14 cellular contexts compared by ENCODE assay signal in genomic region chr9:34079181-34079580, GRCh38. TPM values are rescaled to one million over a fixed set of nuclear protein-coding genes. Genes with fewer than 3 reads are reported as not detected.
DNase-seq lines count a peak whose midpoint lies in the region; ATAC-seq, FAIRE-seq and TF ChIP-seq lines count a peak whose summit lies in the region.
"Had no signal": no experiment of that assay in that cellular context is flagged by ENCODE, and none has a peak within 500 bp of the region (broad histone marks: within the 10 kb centered on the region; RNA-seq: fewer than 3 reads in every experiment).

No MANE protein-coding gene starts in this region.

- H3K4me3 ChIP-seq in IMR-90 (ENCODE audit: insufficient read depth, low read depth, low read length) (no peak overlapping the region), bronchial epithelial cell (ENCODE audit: low read depth, low read length) (no peak overlapping the region), Karpas-422 (ENCODE audit: low read length) (no peak overlapping the region), transverse colon (no peak overlapping the region), tibial artery (no peak overlapping the region)
- H3K4me3 ChIP-seq: BLaER1 treated with 17β-estradiol and CSF1 and Interleukin-3, amounts not matched to agents 10 nM and 100 nM had no signal

- BruUV-seq in IMR-90 (replicated peaks; lab: Mats Ljungman, UMichigan), result no TSS peak

- no peak overlapping the region for H3K56ac ChIP-seq in IMR-90 (ENCODE audit: extremely low read depth, insufficient read depth, low read length)

- H2AK9ac ChIP-seq in IMR-90 (replicated peaks; ENCODE audit: low read depth, low read length, poor library complexity), result no peak overlapping the region

- H3K27ac ChIP-seq in IMR-90 (ENCODE audit: insufficient read depth, low read length) (no peak overlapping the region), Karpas-422 (ENCODE audit: low read length) (no peak overlapping the region), transverse colon (no peak overlapping the region), tibial artery (no peak overlapping the region)
- H3K27ac ChIP-seq: BLaER1 treated with 17β-estradiol and CSF1 and Interleukin-3, amounts not matched to agents 10 nM and 100 nM had no signal

- no peak overlapping the region for H3K4me2 ChIP-seq in IMR-90 (ENCODE audit: low read depth, low read length)
- H3K4me2 ChIP-seq in Karpas-422 (ENCODE audit: low read depth, low read length, poor library complexity, severe bottlenecking), result no peak overlapping the region
- H3K4me2 ChIP-seq: BLaER1 treated with 17β-estradiol and CSF1 and Interleukin-3, amounts not matched to agents 10 nM and 100 nM had no signal

- no peak for TF ChIP-seq EP300 in transverse colon (IDR thresholded peaks at IDR 0.05; ENCODE audit: low read depth)

- TF ChIP-seq CTCF in IMR-90 (conservative IDR thresholded peaks at IDR 0.05; ENCODE audit: low read depth, low read length) (no peak), bronchial epithelial cell (IDR thresholded peaks at IDR 0.05; ENCODE audit: insufficient read depth, low read length, severe bottlenecking) (no peak), transverse colon (IDR thresholded peaks at IDR 0.05) (no peak), tibial artery (IDR thresholded peaks at IDR 0.05) (no peak)

- POLR2A ChIA-PET in IMR-90 (lab: Charles Lee; ENCODE audit: unreplicated experiment), result no interaction called here

- peak; percentile 30 for ATAC-seq in IMR-90 (ENCODE audit: low read depth)

- TF ChIP-seq POLR2A in IMR-90 (IDR thresholded peaks at IDR 0.05; ENCODE audit: low read depth, low read length) (no peak), transverse colon (IDR thresholded peaks at IDR 0.05) (no peak)

- no peaks in the 10 kb centered on the region for H3K79me2 ChIP-seq in Karpas-422 (ENCODE audit: low read length)

- no peak overlapping the region for H2BK15ac ChIP-seq in IMR-90 (ENCODE audit: low read depth, low read length)

- dilution Hi-C loops in IMR-90 (cut with HindIII; ENCODE audit: low sequenced_read_pairs, unreplicated experiment), result no loop called here

- H2BK5ac ChIP-seq in IMR-90 (ENCODE audit: low read depth, low read length, poor library complexity, severe bottlenecking), result no peak overlapping the region

- no peak overlapping the region for H4K91ac ChIP-seq in IMR-90 (ENCODE audit: insufficient read depth, low read depth, low read length)

- no peak overlapping the region for H3K23ac ChIP-seq in IMR-90 (ENCODE audit: low read depth, low read length)

- H3K9me3 ChIP-seq in IMR-90 (ENCODE audit: control insufficient read depth, insufficient read depth, low read length) (no peaks in the 10 kb centered on the region), Karpas-422 (ENCODE audit: low read length) (no peaks in the 10 kb centered on the region), transverse colon (no peaks in the 10 kb centered on the region), tibial artery (no peaks in the 10 kb centered on the region)
- H3K9me3 ChIP-seq: BLaER1 treated with 17β-estradiol and CSF1 and Interleukin-3, amounts not matched to agents 10 nM and 100 nM had no signal

- H3K4me1 ChIP-seq in IMR-90 (ENCODE audit: control insufficient read depth, insufficient read depth, low read length), result no peaks in the 10 kb centered on the region; the same call in 1 of the 2 replicates
- no peaks in the 10 kb centered on the region for H3K4me1 ChIP-seq in Karpas-422 (ENCODE audit: low read length)
- H3K4me1 ChIP-seq in transverse colon, result peaks cover 0 to 3% (median 1%) of the 10 kb centered on the region in 4 donors
- peaks cover 0 to 11% (median 5%) of the 10 kb centered on the region in 4 donors for H3K4me1 ChIP-seq in tibial artery
- H3K4me1 ChIP-seq: BLaER1 treated with 17β-estradiol and CSF1 and Interleukin-3, amounts not matched to agents 10 nM and 100 nM had no signal

- H3K27me3 ChIP-seq in IMR-90 (ENCODE audit: control insufficient read depth, insufficient read depth, low read length) (no peaks in the 10 kb centered on the region), bronchial epithelial cell (ENCODE audit: control insufficient read depth, insufficient read depth, low read length) (no peaks in the 10 kb centered on the region), Karpas-422 (ENCODE audit: low read length) (no peaks in the 10 kb centered on the region), transverse colon (no peaks in the 10 kb centered on the region), tibial artery (no peaks in the 10 kb centered on the region)
- H3K27me3 ChIP-seq: BLaER1 treated with 17β-estradiol and CSF1 and Interleukin-3, amounts not matched to agents 10 nM and 100 nM had no signal

- CTCF ChIA-PET in IMR-90 (lab: Yijun Ruan, JAX), result interaction anchor here (0.9 kb wide), 1 partner anchor 29 kb away, joined by 4 read pairs; no protein-coding TSS in a partner anchor

- in situ Hi-C loops in IMR-90 (cut with MboI; ENCODE audit: low sequenced_read_pairs) (no loop called here), transverse colon (cut with MboI; ENCODE audit: low pct_ligation_motif_present in 1 of 4, low pct_unique_long_range_greater_than_20kb in 1 of 4, low sequenced_read_pairs in 3 of 4) (loop anchor here in 1 of 4 donors (10.0 kb wide), 1 partner anchor 74 kb away; no protein-coding TSS in a partner anchor)

- FAIRE-seq in bronchial epithelial cell (lab: Jason Lieb, UNC), result peak; percentile 32

- peak; percentile 79 for DNase-seq in Daoy (ENCODE audit: low read depth)
- DNase-seq in IMR-90, result peak; percentile 80
- DNase-seq in bronchial epithelial cell (ENCODE audit: low read depth), result peak; percentile 93
- peak; percentile 53 for DNase-seq in kidney glomerular epithelial cell (lab: John Stamatoyannopoulos, UW)
- no peak for DNase-seq in Karpas-422
- no peak for DNase-seq in transverse colon
- DNase-seq in tibial artery, result no peak
- no peak for DNase-seq in amniotic stem cell (lab: John Stamatoyannopoulos, UW)
- DNase-seq: activated naive CD4-positive, alpha-beta T cell treated with anti-CD3 and anti-CD28 coated beads for 36 hours; H7; NCI-H1105 treated with DMSO at 0.1 percent for 48 hours; NCI-H526; SHP77 treated with DMSO at 0.1 percent for 48 hours had no signal

- H3K4ac ChIP-seq in IMR-90 (ENCODE audit: low read depth, low read length), result no peak overlapping the region

- H3K9me2 ChIP-seq in Karpas-422 (replicated peaks; ENCODE audit: insufficient read depth, low read length), result no peaks in the 10 kb centered on the region

- no peaks in the 10 kb centered on the region for H3K9me1 ChIP-seq in IMR-90 (ENCODE audit: insufficient read depth, low read length)

- intact Hi-C loops in IMR-90 (cut with micrococcal nuclease) (no loop called here), transverse colon (cut with DNase I; ENCODE audit: low total_unique reads) (no loop called here), tibial artery (cut with DNase I; ENCODE audit: low total_unique reads) (loop anchor here (10.0 kb wide), 1 partner anchor 154 kb away; no protein-coding TSS in a partner anchor)

- no peak overlapping the region for H2BK120ac ChIP-seq in IMR-90 (ENCODE audit: low read depth, low read length)

- H3K36me3 ChIP-seq in IMR-90 (ENCODE audit: control insufficient read depth, insufficient read depth, low read length), result no peaks in the 10 kb centered on the region
- no peaks in the 10 kb centered on the region for H3K36me3 ChIP-seq in bronchial epithelial cell (ENCODE audit: control insufficient read depth, insufficient read depth, low read length)
- no peaks in the 10 kb centered on the region for H3K36me3 ChIP-seq in Karpas-422 (ENCODE audit: insufficient read depth, low read length)
- H3K36me3 ChIP-seq in transverse colon, result no peaks in the 10 kb centered on the region
- no peaks in the 10 kb centered on the region for H3K36me3 ChIP-seq in tibial artery

- no peak overlapping the region for H2AK5ac ChIP-seq in IMR-90 (ENCODE audit: low read depth, low read length)

- no peak overlapping the region; the same call in 1 of the 2 replicates for H3K18ac ChIP-seq in IMR-90 (ENCODE audit: low read depth, low read length)

- no peaks in the 10 kb centered on the region; a peak in 1 of 4 replicates for H3K79me1 ChIP-seq in IMR-90 (ENCODE audit: low read depth in 1 of 2, low read length in 2 of 2)

- H2AFZ ChIP-seq in IMR-90 (replicated peaks; ENCODE audit: low read length, poor library complexity) (no peak overlapping the region), Karpas-422 (ENCODE audit: low read length) (no peak overlapping the region)

- no CpG with 5 or more reads among the region's 2 CpGs for WGBS in IMR-90 (ENCODE audit: extremely low coverage in 2 of 2, insufficient read length in 1 of 2), 2 experiments
- WGBS in transverse colon (ENCODE audit: low coverage in 1 of 2), 2 donors, result 85% methylated on average over 2 of the region's 2 CpGs; no CpG with 5 or more reads in 1 of the 2 donors

- no peak overlapping the region for H4K8ac ChIP-seq in IMR-90 (ENCODE audit: low read depth in 2 of 2, low read length in 2 of 2)

- H2BK20ac ChIP-seq in IMR-90 (ENCODE audit: low read depth, low read length), result no peak overlapping the region

- H4K20me1 ChIP-seq in IMR-90 (ENCODE audit: insufficient read depth, low read length) (no peaks in the 10 kb centered on the region; the same call in 1 of the 2 replicates), Karpas-422 (ENCODE audit: insufficient read depth, low read depth, low read length) (no peaks in the 10 kb centered on the region)
- H4K20me1 ChIP-seq: BLaER1 treated with 17β-estradiol and CSF1 and Interleukin-3, amounts not matched to agents 10 nM and 100 nM had no signal

- H4K5ac ChIP-seq in IMR-90 (ENCODE audit: low read depth, low read length), result no peak overlapping the region

- H3K9ac ChIP-seq in IMR-90 (ENCODE audit: low read depth, low read length), result no peak overlapping the region
- no peak overlapping the region for H3K9ac ChIP-seq in Karpas-422 (ENCODE audit: low read length)
- H3K9ac ChIP-seq: BLaER1 treated with 17β-estradiol and CSF1 and Interleukin-3, amounts not matched to agents 10 nM and 100 nM had no signal

- no peak overlapping the region for H3K14ac ChIP-seq in IMR-90 (replicated peaks; ENCODE audit: low read depth, low read length)

- no peak for TF ChIP-seq RAD21 in IMR-90 (IDR thresholded peaks at IDR 0.05; ENCODE audit: low read length)

RNA-seq across cellular contexts. Expression of gene UBAP2, which starts 30.5 kb away (rescaled TPM):
- 14.9 and 17.0 TPM in 2 replicates for total RNA-seq in Daoy (2014; rRNA removed; shearing (Covaris generic))
- total RNA-seq in IMR-90 (2012; rRNA removed) (12.5 and 12.9 TPM in 2 replicates), bronchial epithelial cell (14.7 and 21.6 TPM in 2 replicates), transverse colon (10 to 100 TPM; 22.5 to 52.1 (median 31.7) TPM)
- polyA plus RNA-seq in IMR-90 (2012; rRNA removed), result 25.5 and 31.2 TPM in 2 replicates
- 11.7 and 23.9 TPM in 2 replicates for polyA plus RNA-seq in IMR-90 (2012; cell fraction: cytosol; rRNA removed)
- 38.2 and 67.3 TPM in 2 replicates for polyA plus RNA-seq in IMR-90 (2012; cell fraction: nucleus; rRNA removed; ENCODE audit: low replicate concordance)
- 18.8 and 56.8 TPM in 2 replicates for total RNA-seq in Karpas-422 (2014; rRNA removed; shearing (Covaris generic); ENCODE audit: low replicate concordance)

RNA-seq across cellular contexts. Expression of gene DCAF12, which starts 47.3 kb away (rescaled TPM):
- total RNA-seq in Daoy (2014; rRNA removed; shearing (Covaris generic)), result 22.5 and 29.1 TPM in 2 replicates
- total RNA-seq in IMR-90 (2012; rRNA removed), result 6.9 and 7.2 TPM in 2 replicates
- 12.6 and 17.1 TPM in 2 replicates for polyA plus RNA-seq in IMR-90 (2012; rRNA removed)
- polyA plus RNA-seq in IMR-90 (2012; cell fraction: cytosol; rRNA removed), result 6.1 and 6.5 TPM in 2 replicates
- polyA plus RNA-seq in IMR-90 (2012; cell fraction: nucleus; rRNA removed; ENCODE audit: low replicate concordance), result 5.0 and 11.8 TPM in 2 replicates
- total RNA-seq in bronchial epithelial cell, result 15.3 and 19.6 TPM in 2 replicates
- 56.7 and 86.3 TPM in 2 replicates for total RNA-seq in Karpas-422 (2014; rRNA removed; shearing (Covaris generic); ENCODE audit: low replicate concordance)
- 10 to 100 TPM; 22.1 to 29.7 (median 26.3) TPM for total RNA-seq in transverse colon

Comparison
In these comparisons a context has a peak if more than half of its experiments do, and no peak if none do; other contexts are left out.
1. DNase-seq: peak in Daoy (single experiment), IMR-90 (single experiment), bronchial epithelial cell (single experiment) and kidney glomerular epithelial cell (single experiment); none in Karpas-422 (single experiment), transverse colon (single experiment), tibial artery (0 of 2) and amniotic stem cell (single experiment).